In the genomic region with DNA sequence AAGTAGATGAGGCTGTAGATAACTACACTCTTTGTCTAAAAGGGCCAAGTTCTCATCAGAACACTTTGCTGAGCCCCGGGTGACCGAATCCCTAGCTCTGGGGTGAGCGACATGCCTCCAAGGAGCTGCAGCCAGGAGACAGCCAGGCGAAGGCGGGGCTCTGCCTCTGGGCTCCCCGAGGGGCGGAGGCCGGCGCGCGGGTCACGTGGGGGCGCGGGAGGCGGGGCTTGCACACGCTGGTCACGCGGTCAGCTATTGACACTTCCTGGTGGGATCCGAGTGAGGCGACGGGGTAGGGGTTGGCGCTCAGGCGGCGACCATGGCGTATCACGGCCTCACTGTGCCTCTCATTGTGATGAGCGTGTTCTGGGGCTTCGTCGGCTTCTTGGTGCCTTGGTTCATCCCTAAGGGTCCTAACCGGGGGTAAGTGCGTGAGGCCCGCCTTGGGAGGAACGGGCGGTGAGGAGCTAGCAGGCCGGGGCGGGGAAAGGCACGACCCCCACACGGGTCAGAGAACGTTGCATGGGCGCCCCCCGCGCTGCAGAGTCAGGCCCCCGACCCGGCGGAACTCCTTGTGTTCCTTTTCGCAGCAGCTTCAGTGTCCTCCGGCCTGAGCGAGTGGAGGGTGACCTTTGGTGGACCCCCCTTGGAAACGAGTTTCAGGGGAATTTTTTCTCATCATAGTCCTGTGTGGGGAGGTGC, we compare ENCODE assay signal across 1 cellular context.
TF ChIP-seq lines count a peak whose summit lies in the region.

ATP6V0E1 (plus strand) TSS at position 230 of the 702 bp plus-strand sequence; CDS start at position 320, 90 bp downstream.

TF ChIP-seq in HepG2, 621 proteins besides CTCF, POLR2A, EP300 and RAD21 (continued from another document and continues in another):
- TF ChIP-seq ZBED4 (CRISPR knock-in tag; IDR thresholded peaks at IDR 0.05; ENCODE audit: borderline replicate concordance): no peak
- TF ChIP-seq, protein P1, sequence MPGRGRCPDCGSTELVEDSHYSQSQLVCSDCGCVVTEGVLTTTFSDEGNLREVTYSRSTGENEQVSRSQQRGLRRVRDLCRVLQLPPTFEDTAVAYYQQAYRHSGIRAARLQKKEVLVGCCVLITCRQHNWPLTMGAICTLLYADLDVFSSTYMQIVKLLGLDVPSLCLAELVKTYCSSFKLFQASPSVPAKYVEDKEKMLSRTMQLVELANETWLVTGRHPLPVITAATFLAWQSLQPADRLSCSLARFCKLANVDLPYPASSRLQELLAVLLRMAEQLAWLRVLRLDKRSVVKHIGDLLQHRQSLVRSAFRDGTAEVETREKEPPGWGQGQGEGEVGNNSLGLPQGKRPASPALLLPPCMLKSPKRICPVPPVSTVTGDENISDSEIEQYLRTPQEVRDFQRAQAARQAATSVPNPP (CRISPR knock-in tag; IDR thresholded peaks at IDR 0.05): no peak
- TF ChIP-seq, protein P2, sequence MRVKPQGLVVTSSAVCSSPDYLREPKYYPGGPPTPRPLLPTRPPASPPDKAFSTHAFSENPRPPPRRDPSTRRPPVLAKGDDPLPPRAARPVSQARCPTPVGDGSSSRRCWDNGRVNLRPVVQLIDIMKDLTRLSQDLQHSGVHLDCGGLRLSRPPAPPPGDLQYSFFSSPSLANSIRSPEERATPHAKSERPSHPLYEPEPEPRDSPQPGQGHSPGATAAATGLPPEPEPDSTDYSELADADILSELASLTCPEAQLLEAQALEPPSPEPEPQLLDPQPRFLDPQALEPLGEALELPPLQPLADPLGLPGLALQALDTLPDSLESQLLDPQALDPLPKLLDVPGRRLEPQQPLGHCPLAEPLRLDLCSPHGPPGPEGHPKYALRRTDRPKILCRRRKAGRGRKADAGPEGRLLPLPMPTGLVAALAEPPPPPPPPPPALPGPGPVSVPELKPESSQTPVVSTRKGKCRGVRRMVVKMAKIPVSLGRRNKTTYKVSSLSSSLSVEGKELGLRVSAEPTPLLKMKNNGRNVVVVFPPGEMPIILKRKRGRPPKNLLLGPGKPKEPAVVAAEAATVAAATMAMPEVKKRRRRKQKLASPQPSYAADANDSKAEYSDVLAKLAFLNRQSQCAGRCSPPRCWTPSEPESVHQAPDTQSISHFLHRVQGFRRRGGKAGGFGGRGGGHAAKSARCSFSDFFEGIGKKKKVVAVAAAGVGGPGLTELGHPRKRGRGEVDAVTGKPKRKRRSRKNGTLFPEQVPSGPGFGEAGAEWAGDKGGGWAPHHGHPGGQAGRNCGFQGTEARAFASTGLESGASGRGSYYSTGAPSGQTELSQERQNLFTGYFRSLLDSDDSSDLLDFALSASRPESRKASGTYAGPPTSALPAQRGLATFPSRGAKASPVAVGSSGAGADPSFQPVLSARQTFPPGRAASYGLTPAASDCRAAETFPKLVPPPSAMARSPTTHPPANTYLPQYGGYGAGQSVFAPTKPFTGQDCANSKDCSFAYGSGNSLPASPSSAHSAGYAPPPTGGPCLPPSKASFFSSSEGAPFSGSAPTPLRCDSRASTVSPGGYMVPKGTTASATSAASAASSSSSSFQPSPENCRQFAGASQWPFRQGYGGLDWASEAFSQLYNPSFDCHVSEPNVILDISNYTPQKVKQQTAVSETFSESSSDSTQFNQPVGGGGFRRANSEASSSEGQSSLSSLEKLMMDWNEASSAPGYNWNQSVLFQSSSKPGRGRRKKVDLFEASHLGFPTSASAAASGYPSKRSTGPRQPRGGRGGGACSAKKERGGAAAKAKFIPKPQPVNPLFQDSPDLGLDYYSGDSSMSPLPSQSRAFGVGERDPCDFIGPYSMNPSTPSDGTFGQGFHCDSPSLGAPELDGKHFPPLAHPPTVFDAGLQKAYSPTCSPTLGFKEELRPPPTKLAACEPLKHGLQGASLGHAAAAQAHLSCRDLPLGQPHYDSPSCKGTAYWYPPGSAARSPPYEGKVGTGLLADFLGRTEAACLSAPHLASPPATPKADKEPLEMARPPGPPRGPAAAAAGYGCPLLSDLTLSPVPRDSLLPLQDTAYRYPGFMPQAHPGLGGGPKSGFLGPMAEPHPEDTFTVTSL (CRISPR knock-in tag; IDR thresholded peaks at IDR 0.05; ENCODE audit: borderline replicate concordance): no peak
- 0 out of 2 replicates have a peak, but pooled peaks have one; percentile 87 for TF ChIP-seq ZNF550 (CRISPR knock-in tag; IDR thresholded peaks at IDR 0.05; ENCODE audit: borderline replicate concordance)
- TF ChIP-seq ZNF678 (CRISPR knock-in tag; IDR thresholded peaks at IDR 0.05): no peak
- TF ChIP-seq SRSF9 (IDR thresholded peaks at IDR 0.05; ENCODE audit: borderline replicate concordance, insufficient read depth, low read depth, low read length, poor library complexity, severe bottlenecking): no peak
- no peak; the same call in 1 of the 2 replicates for TF ChIP-seq ZNF547 (CRISPR knock-in tag; IDR thresholded peaks at IDR 0.05)
- TF ChIP-seq ZNF644 (CRISPR knock-in tag; IDR thresholded peaks at IDR 0.05; ENCODE audit: low read depth): no peak
- no peak for TF ChIP-seq ZNF296 (CRISPR knock-in tag; conservative IDR thresholded peaks at IDR 0.05)
- TF ChIP-seq ZNF468 (CRISPR knock-in tag; IDR thresholded peaks at IDR 0.05): no peak
- no peak for TF ChIP-seq GABPA (IDR thresholded peaks at IDR 0.05; ENCODE audit: low read depth, low read length)
- no peak for TF ChIP-seq GABPA (CRISPR knock-in tag; IDR thresholded peaks at IDR 0.05; ENCODE audit: low read depth)
- TF ChIP-seq ESRRA (CRISPR knock-in tag; IDR thresholded peaks at IDR 0.05; ENCODE audit: low read depth): 0 out of 2 replicates have a peak, but pooled peaks have one; percentile 40
- TF ChIP-seq KDM6A (CRISPR knock-in tag; IDR thresholded peaks at IDR 0.05; ENCODE audit: low read depth): no peak
- peak; percentile 75; the same call in 1 of the 2 replicates for TF ChIP-seq RFXAP (CRISPR knock-in tag; IDR thresholded peaks at IDR 0.05; ENCODE audit: borderline replicate concordance)
- peak; percentile 75; the same call in 1 of the 2 replicates for TF ChIP-seq DNMT3B (CRISPR knock-in tag; conservative IDR thresholded peaks at IDR 0.05)
- TF ChIP-seq ZNF44 (CRISPR knock-in tag; IDR thresholded peaks at IDR 0.05): no peak
- TF ChIP-seq ZNF703 (CRISPR knock-in tag; IDR thresholded peaks at IDR 0.05; ENCODE audit: borderline replicate concordance): no peak
- TF ChIP-seq NR2F1 (CRISPR knock-in tag; IDR thresholded peaks at IDR 0.05): no peak
- no peak for TF ChIP-seq ZNF180 (CRISPR knock-in tag; IDR thresholded peaks at IDR 0.05; ENCODE audit: borderline replicate concordance, low read depth)
- peak; percentile 68 for TF ChIP-seq BHLHE40 (IDR thresholded peaks at IDR 0.05; ENCODE audit: low read length)
- TF ChIP-seq ZNF260 (CRISPR knock-in tag; IDR thresholded peaks at IDR 0.05; ENCODE audit: borderline replicate concordance, low read depth): peak; percentile 68; the same call in 1 of the 2 replicates
- 0 out of 4 replicates have a peak, but pooled peaks of 1 of the 2 experiments have one; percentile 27 for TF ChIP-seq ATF4 (CRISPR knock-in tag; IDR thresholded peaks at IDR 0.05)
- no peak for TF ChIP-seq ZSCAN30 (CRISPR knock-in tag; IDR thresholded peaks at IDR 0.05)
- no peak for TF ChIP-seq HNF1B (CRISPR knock-in tag; IDR thresholded peaks at IDR 0.05)
- TF ChIP-seq ZNF503 (CRISPR knock-in tag; IDR thresholded peaks at IDR 0.05): no peak; the same call in 1 of the 2 replicates
- TF ChIP-seq, protein P3, sequence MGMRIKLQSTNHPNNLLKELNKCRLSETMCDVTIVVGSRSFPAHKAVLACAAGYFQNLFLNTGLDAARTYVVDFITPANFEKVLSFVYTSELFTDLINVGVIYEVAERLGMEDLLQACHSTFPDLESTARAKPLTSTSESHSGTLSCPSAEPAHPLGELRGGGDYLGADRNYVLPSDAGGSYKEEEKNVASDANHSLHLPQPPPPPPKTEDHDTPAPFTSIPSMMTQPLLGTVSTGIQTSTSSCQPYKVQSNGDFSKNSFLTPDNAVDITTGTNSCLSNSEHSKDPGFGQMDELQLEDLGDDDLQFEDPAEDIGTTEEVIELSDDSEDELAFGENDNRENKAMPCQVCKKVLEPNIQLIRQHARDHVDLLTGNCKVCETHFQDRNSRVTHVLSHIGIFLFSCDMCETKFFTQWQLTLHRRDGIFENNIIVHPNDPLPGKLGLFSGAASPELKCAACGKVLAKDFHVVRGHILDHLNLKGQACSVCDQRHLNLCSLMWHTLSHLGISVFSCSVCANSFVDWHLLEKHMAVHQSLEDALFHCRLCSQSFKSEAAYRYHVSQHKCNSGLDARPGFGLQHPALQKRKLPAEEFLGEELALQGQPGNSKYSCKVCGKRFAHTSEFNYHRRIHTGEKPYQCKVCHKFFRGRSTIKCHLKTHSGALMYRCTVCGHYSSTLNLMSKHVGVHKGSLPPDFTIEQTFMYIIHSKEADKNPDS (CRISPR knock-in tag; IDR thresholded peaks at IDR 0.05): no peak
- TF ChIP-seq HNRNPLL (IDR thresholded peaks at IDR 0.05; ENCODE audit: low read depth, low read length, poor library complexity, severe bottlenecking): peak; percentile 37
- no peak for TF ChIP-seq MTF1 (CRISPR knock-in tag; IDR thresholded peaks at IDR 0.05)
- no peak for TF ChIP-seq PHF5A (CRISPR knock-in tag; IDR thresholded peaks at IDR 0.05; ENCODE audit: low read depth, unreplicated experiment)
- peak; percentile 84 for TF ChIP-seq ELF1 (CRISPR knock-in tag; IDR thresholded peaks at IDR 0.05)
- no peak for TF ChIP-seq THYN1 (CRISPR knock-in tag; IDR thresholded peaks at IDR 0.05; ENCODE audit: borderline replicate concordance, low read depth)
- TF ChIP-seq, protein P4, sequence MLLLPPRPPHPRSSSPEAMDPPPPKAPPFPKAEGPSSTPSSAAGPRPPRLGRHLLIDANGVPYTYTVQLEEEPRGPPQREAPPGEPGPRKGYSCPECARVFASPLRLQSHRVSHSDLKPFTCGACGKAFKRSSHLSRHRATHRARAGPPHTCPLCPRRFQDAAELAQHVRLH (CRISPR knock-in tag; IDR thresholded peaks at IDR 0.05; ENCODE audit: borderline replicate concordance, low read depth): peak; percentile 67; the same call in 1 of the 2 replicates
- no peak for TF ChIP-seq FLYWCH1 (CRISPR knock-in tag; IDR thresholded peaks at IDR 0.05)
- no peak for TF ChIP-seq SSRP1 (CRISPR knock-in tag; IDR thresholded peaks at IDR 0.05)
- TF ChIP-seq CEBPB (IDR thresholded peaks at IDR 0.05; ENCODE audit: borderline replicate concordance, low read depth, low read length): no peak
- TF ChIP-seq TBP (CRISPR knock-in tag; IDR thresholded peaks at IDR 0.05): 0 out of 2 replicates have a peak, but pooled peaks have one; percentile 46
